ENCODE assay signal across 9 cellular contexts in genomic region chr6:36765943-36766648, GRCh38.
DNase-seq lines count a peak whose midpoint lies in the region; ATAC-seq, FAIRE-seq and TF ChIP-seq lines count a peak whose summit lies in the region.
"Had no signal": no experiment of that assay in that cellular context is flagged by ENCODE, and none has a peak within 500 bp of the region (broad histone marks: within the 10 kb centered on the region; RNA-seq: fewer than 3 reads in every experiment).

No MANE protein-coding gene starts in this region.

- no peaks in the 10 kb centered on the region for H4K20me1 ChIP-seq in MM.1S (ENCODE audit: insufficient read depth, low read length)

- H3K4me1 ChIP-seq in MM.1S (ENCODE audit: low read length) (peaks cover 9% of the 10 kb centered on the region), SJSA1 (replicated peaks) (peaks cover 15% of the 10 kb centered on the region), thyroid gland (peaks cover 0 to 7% of the 10 kb centered on the region in 2 donors)

- no peaks in the 10 kb centered on the region for H3K27me3 Mint-ChIP-seq in osteocyte (ENCODE audit: unreplicated experiment)

- no peak for TF ChIP-seq POLR2A in thyroid gland (IDR thresholded peaks at IDR 0.05)

- no peaks in the 10 kb centered on the region for H3K36me3 ChIP-seq in MM.1S (replicated peaks; ENCODE audit: insufficient read depth, low read length)
- H3K36me3 ChIP-seq in SJSA1, result no peaks in the 10 kb centered on the region
- no peaks in the 10 kb centered on the region for H3K36me3 ChIP-seq in thyroid gland

- H3K4me2 ChIP-seq in MM.1S (ENCODE audit: low read depth, low read length), result peak overlapping the region; percentile 35; the same call in 1 of the 2 replicates

- H3K4me3 Mint-ChIP-seq in osteocyte (ENCODE audit: unreplicated experiment), result no peak overlapping the region
- H3K4me3 Mint-ChIP-seq: dendritic cell treated with granulocyte-macrophage colony-stimulating factor and Interleukin-4, amounts not matched to agents 40 ng/mL and 50 ng/mL, for 4 days had no signal

- peaks cover 14% of the 10 kb centered on the region for H3K4me1 Mint-ChIP-seq in osteocyte (ENCODE audit: unreplicated experiment)

- H3K4me3 ChIP-seq in MM.1S (ENCODE audit: low read length), result no peak overlapping the region
- H3K4me3 ChIP-seq in SJSA1, result no peak overlapping the region
- no peak overlapping the region for H3K4me3 ChIP-seq in thyroid gland (replicated peaks in 1 of 3)

- DNase-seq in DMS 273 (lab: John Stamatoyannopoulos, UW; ENCODE audit: unreplicated experiment), result peak; percentile 96
- peak; percentile 70 for DNase-seq in MM.1S
- peak; percentile 57 to 77 for DNase-seq in SJSA1 (ENCODE audit: low read depth in 1 of 2, low spot score in 2 of 2)
- peak; percentile 90 for DNase-seq in activated effector memory CD4-positive, alpha-beta T cell treated with anti-CD3 and anti-CD28 coated beads, Interleukin-2, amount 50 U/mL, for 16 hours
- DNase-seq in frontal cortex (ENCODE audit: low spot score in 2 of 2), result peak; percentile 60 to 81
- DNase-seq in osteocyte (ENCODE audit: extremely low spot score, unreplicated experiment), result peak; percentile 89
- peak; percentile 77 to 82 for DNase-seq in thyroid gland

- 0 out of 2 replicates have a peak overlapping the region, but pooled peaks have one; percentile 0 for H2AFZ ChIP-seq in MM.1S (ENCODE audit: low read length)

- H3K27ac ChIP-seq in MM.1S (ENCODE audit: low read length) (no peak overlapping the region), SJSA1 (no peak overlapping the region), thyroid gland (no peak overlapping the region)

- no peak for FAIRE-seq in frontal cortex (lab: Jason Lieb, UNC)

- no peaks in the 10 kb centered on the region for H3K9me3 ChIP-seq in MM.1S (replicated peaks; ENCODE audit: insufficient read depth, low read length)
- no peaks in the 10 kb centered on the region for H3K9me3 ChIP-seq in SJSA1 (replicated peaks)
- no peaks in the 10 kb centered on the region for H3K9me3 ChIP-seq in thyroid gland

- peak; percentile 67 for ATAC-seq in GM21717 (IDR thresholded peaks at IDR 0.05; ENCODE audit: unreplicated experiment)

- 24 to 38% methylated on average over 10 to 11 of the region's 13 CpGs for WGBS in thyroid gland, 2 donors

- no peaks in the 10 kb centered on the region for H3K27me3 ChIP-seq in MM.1S (replicated peaks; ENCODE audit: insufficient read depth, low read length)
- no peaks in the 10 kb centered on the region for H3K27me3 ChIP-seq in SJSA1 (replicated peaks)
- no peaks in the 10 kb centered on the region for H3K27me3 ChIP-seq in thyroid gland

- intact Hi-C loops in thyroid gland (cut with DNase I), result loop anchor here (2.0 to 10.0 kb wide), 3 partner anchors 87 to 449 kb away; no protein-coding TSS in a partner anchor

- no peak overlapping the region for H3K27ac Mint-ChIP-seq in osteocyte (ENCODE audit: unreplicated experiment)
- H3K27ac Mint-ChIP-seq: dendritic cell treated with granulocyte-macrophage colony-stimulating factor and Interleukin-4, amounts not matched to agents 40 ng/mL and 50 ng/mL, for 4 days had no signal

- no peaks in the 10 kb centered on the region for H3K79me2 ChIP-seq in MM.1S (ENCODE audit: low read length)

- no peaks in the 10 kb centered on the region for H3K9me3 Mint-ChIP-seq in osteocyte (ENCODE audit: unreplicated experiment)
- H3K9me3 Mint-ChIP-seq: dendritic cell treated with granulocyte-macrophage colony-stimulating factor and Interleukin-4, amounts not matched to agents 40 ng/mL and 50 ng/mL, for 4 days had no signal

- peak; percentile 84 for TF ChIP-seq CTCF in MM.1S (IDR thresholded peaks at IDR 0.05; ENCODE audit: low read length)
- peak; percentile 84 for TF ChIP-seq CTCF in osteocyte (IDR thresholded peaks at IDR 0.05)
- peak; percentile 30 to 85 (median 81) for TF ChIP-seq CTCF in thyroid gland (IDR thresholded peaks at IDR 0.05)

- no peaks in the 10 kb centered on the region for H3F3A ChIP-seq in MM.1S (ENCODE audit: insufficient read depth, low read length)

- no peaks in the 10 kb centered on the region for H3K9me2 ChIP-seq in MM.1S (replicated peaks; ENCODE audit: insufficient read depth, low read length)

- H3K36me3 Mint-ChIP-seq in osteocyte (ENCODE audit: unreplicated experiment), result no peaks in the 10 kb centered on the region

- H3K9ac ChIP-seq in MM.1S (ENCODE audit: low read length), result no peak overlapping the region
